20 cellular contexts compared by ENCODE assay signal in genomic region chr1:111629190-111629954, GRCh38. TPM values are rescaled to one million over a fixed set of nuclear protein-coding genes. Genes with fewer than 3 reads are reported as not detected.
DNase-seq lines count a peak whose midpoint lies in the region; ATAC-seq and TF ChIP-seq lines count a peak whose summit lies in the region.
"Had no signal": no experiment of that assay in that cellular context is flagged by ENCODE, and none has a peak within 500 bp of the region (broad histone marks: within the 10 kb centered on the region; RNA-seq: fewer than 3 reads in every experiment).

No MANE protein-coding gene starts in this region.

- no peak overlapping the region for H2BK120ac ChIP-seq in trophoblast cell (ENCODE audit: insufficient read depth, low read length, poor library complexity)

- no peak overlapping the region for H2AFZ ChIP-seq in trophoblast cell (ENCODE audit: insufficient read depth, low read length, poor library complexity)
- H2AFZ ChIP-seq: neural progenitor cell had no signal

- H3K27me3 ChIP-seq in ascending aorta (no peaks in the 10 kb centered on the region), trophoblast cell (ENCODE audit: insufficient read depth, low read length) (no peaks in the 10 kb centered on the region)
- H3K27me3 ChIP-seq: gastrocnemius medialis, neural progenitor cell, right atrium auricular region, upper lobe of left lung had no signal

- H2AK5ac ChIP-seq in trophoblast cell (ENCODE audit: low read length): no peak overlapping the region

- no CpG with 5 or more reads among the region's 4 CpGs for WGBS in trophoblast cell (ENCODE audit: extremely low coverage, insufficient coverage, insufficient read length)

- H3K4me1 ChIP-seq in ascending aorta: peaks cover 0 to 51% of the 10 kb centered on the region in 2 donors
- no peaks in the 10 kb centered on the region for H3K4me1 ChIP-seq in trophoblast cell (ENCODE audit: control insufficient read depth in 1 of 2, insufficient read depth in 2 of 2, low read length in 2 of 2)

- H4K8ac ChIP-seq in trophoblast cell (ENCODE audit: low read depth, low read length): no peak overlapping the region

- H3K79me2 ChIP-seq in trophoblast cell (ENCODE audit: control insufficient read depth, insufficient read depth, low read length, poor library complexity): no peaks in the 10 kb centered on the region

- no peak for TF ChIP-seq CTCF in ascending aorta (IDR thresholded peaks at IDR 0.05)

- H3K27ac ChIP-seq in ascending aorta (peak overlapping the region; percentile 22 to 30), trophoblast cell (ENCODE audit: low read depth, low read length) (no peak overlapping the region)
- H3K27ac ChIP-seq: gastrocnemius medialis, neural progenitor cell, right atrium auricular region, upper lobe of left lung had no signal

- H3K4me3 ChIP-seq in ascending aorta (peak overlapping the region in 1 of 2 donors; percentile 18), trophoblast cell (ENCODE audit: low read depth, low read length) (no peak overlapping the region)
- H3K4me3 ChIP-seq: gastrocnemius medialis, HAP-1, neural progenitor cell, right atrium auricular region, upper lobe of left lung had no signal

- peak overlapping the region; percentile 70 to 90 for H3K4me3 Mint-ChIP-seq in activated T-cell treated with anti-CD3 and anti-CD28 coated beads, Interleukin-2, amount 50 U/mL, for 72 hours
- peak overlapping the region; percentile 48 to 64 for H3K4me3 Mint-ChIP-seq in stimulated activated naive CD8-positive, alpha-beta T cell treated with anti-CD3 and anti-CD28 coated beads, Interleukin-15, amount 100 ng/mL, for 72 hours
- H3K4me3 Mint-ChIP-seq: neural progenitor cell had no signal

- H3K23ac ChIP-seq in trophoblast cell (ENCODE audit: low read length): no peak overlapping the region

- no peaks in the 10 kb centered on the region for H3K27me3 Mint-ChIP-seq in activated T-cell treated with anti-CD3 and anti-CD28 coated beads, Interleukin-2, amount 50 U/mL, for 72 hours (ENCODE audit: low read depth)
- H3K27me3 Mint-ChIP-seq in stimulated activated naive CD8-positive, alpha-beta T cell treated with anti-CD3 and anti-CD28 coated beads, Interleukin-15, amount 100 ng/mL, for 72 hours: no peaks in the 10 kb centered on the region

- ATAC-seq in activated T-cell treated with anti-CD3 and anti-CD28 coated beads, Interleukin-2, amount 50 U/mL, for 72 hours (replicated peaks in 1 of 2): peak; percentile 24 to 54
- peak; percentile 52 for ATAC-seq in stimulated activated naive CD8-positive, alpha-beta T cell treated with anti-CD3 and anti-CD28 coated beads, Interleukin-15, amount 100 ng/mL, for 72 hours
- no peak for ATAC-seq in sciatic nerve
- ATAC-seq: gastrocnemius medialis, HepG2 had no signal

- no peak for DNase-seq in activated T-cell treated with anti-CD3 and anti-CD28 coated beads, Interleukin-2, amount 50 U/mL, for 72 hours
- DNase-seq in activated T-cell treated with anti-CD3 and anti-CD28 coated beads, Interleukin-2, amount 50 U/mL, for 48 hours: no peak
- DNase-seq in NAMALWA (ENCODE audit: low spot score) (peak; percentile 42), ascending aorta (ENCODE audit: low spot score in 2 of 2) (no peak), trophoblast cell (no peak), sciatic nerve (ENCODE audit: low spot score) (no peak), AML-193 (lab: John Stamatoyannopoulos, UW) (no peak)
- DNase-seq in stimulated activated naive CD8-positive, alpha-beta T cell treated with anti-CD3 and anti-CD28 coated beads, Interleukin-15, amount 100 ng/mL, for 72 hours: no peak
- DNase-seq: activated CD4-positive, alpha-beta T cell treated with anti-CD3 and anti-CD28 coated beads, Interleukin-2, amount 50 U/mL, for 4 hours; central memory CD4-positive, alpha-beta T cell; DMS 273 treated with DMSO at 0.1 percent for 48 hours; gastrocnemius medialis; MV-4-11; NCI-H2171 treated with DMSO at 0.1 percent for 48 hours; stimulated activated CD4-positive, alpha-beta T cell treated with anti-CD3 and anti-CD28 coated beads, Interleukin-1b, Interleukin-23, amount 100 ng/mL, for 48 hours; upper lobe of left lung had no signal

- H3K36me3 Mint-ChIP-seq in activated T-cell treated with anti-CD3 and anti-CD28 coated beads, Interleukin-2, amount 50 U/mL, for 72 hours (ENCODE audit: insufficient read depth in 2 of 2): peaks cover 3 to 13% of the 10 kb centered on the region in 2 donors

- no peak overlapping the region for H3K4ac ChIP-seq in trophoblast cell (ENCODE audit: low read depth, low read length)

- no peak overlapping the region for H3K9ac ChIP-seq in trophoblast cell (ENCODE audit: low read length)
- H3K9ac ChIP-seq: neural progenitor cell had no signal

- H4K12ac ChIP-seq in trophoblast cell (ENCODE audit: low read depth, low read length): no peak overlapping the region

- no peaks in the 10 kb centered on the region for H3K79me1 ChIP-seq in trophoblast cell (ENCODE audit: low read length)

- H3K18ac ChIP-seq in trophoblast cell (ENCODE audit: low read length): no peak overlapping the region

- H3K4me1 Mint-ChIP-seq in activated T-cell treated with anti-CD3 and anti-CD28 coated beads, Interleukin-2, amount 50 U/mL, for 72 hours (ENCODE audit: low read depth): peaks cover 91% of the 10 kb centered on the region
- peaks cover 75% of the 10 kb centered on the region for H3K4me1 Mint-ChIP-seq in stimulated activated naive CD8-positive, alpha-beta T cell treated with anti-CD3 and anti-CD28 coated beads, Interleukin-15, amount 100 ng/mL, for 72 hours
- H3K4me1 Mint-ChIP-seq: neural progenitor cell had no signal

- no peak overlapping the region for H2BK12ac ChIP-seq in trophoblast cell (ENCODE audit: low read length)

- H3K9me3 Mint-ChIP-seq in activated T-cell treated with anti-CD3 and anti-CD28 coated beads, Interleukin-2, amount 50 U/mL, for 72 hours: no peaks in the 10 kb centered on the region
- no peaks in the 10 kb centered on the region for H3K9me3 Mint-ChIP-seq in stimulated activated naive CD8-positive, alpha-beta T cell treated with anti-CD3 and anti-CD28 coated beads, Interleukin-15, amount 100 ng/mL, for 72 hours
- H3K9me3 Mint-ChIP-seq: neural progenitor cell had no signal

- H3K9me3 ChIP-seq in ascending aorta (no peaks in the 10 kb centered on the region), trophoblast cell (ENCODE audit: insufficient read depth, low read depth, low read length) (no peaks in the 10 kb centered on the region)
- H3K9me3 ChIP-seq: gastrocnemius medialis, HAP-1, right atrium auricular region, upper lobe of left lung had no signal

- H2BK5ac ChIP-seq in trophoblast cell (ENCODE audit: low read depth, low read length, poor library complexity): no peak overlapping the region

- peak overlapping the region; percentile 90 for H3K27ac Mint-ChIP-seq in activated T-cell treated with anti-CD3 and anti-CD28 coated beads, Interleukin-2, amount 50 U/mL, for 72 hours
- peak overlapping the region in 1 of 2 donors; percentile 72 for H3K27ac Mint-ChIP-seq in stimulated activated naive CD8-positive, alpha-beta T cell treated with anti-CD3 and anti-CD28 coated beads, Interleukin-15, amount 100 ng/mL, for 72 hours
- H3K27ac Mint-ChIP-seq: neural progenitor cell had no signal

- no peak overlapping the region for H3K4me2 ChIP-seq in trophoblast cell (ENCODE audit: low read length)
- H3K4me2 ChIP-seq: neural progenitor cell had no signal

- intact Hi-C loops in ascending aorta (cut with DNase I) (no loop called here), sciatic nerve (cut with DNase I) (no loop called here)

- no peaks in the 10 kb centered on the region for H3K36me3 ChIP-seq in ascending aorta
- no peaks in the 10 kb centered on the region for H3K36me3 ChIP-seq in trophoblast cell (ENCODE audit: control insufficient read depth in 1 of 2, insufficient read depth in 2 of 2, low read length in 2 of 2)
- H3K36me3 ChIP-seq: gastrocnemius medialis, HAP-1, neural progenitor cell, right atrium auricular region, upper lobe of left lung had no signal

- H4K91ac ChIP-seq in trophoblast cell (ENCODE audit: low read depth, low read length): no peak overlapping the region

- H3K14ac ChIP-seq in trophoblast cell (ENCODE audit: low read length): no peak overlapping the region

RNA-seq across cellular contexts. Expression of gene RAP1A, which starts 9.8 kb away (rescaled TPM):
- 100 to 1,000 TPM; 216 TPM for total RNA-seq in activated T-cell treated with anti-CD3 and anti-CD28 coated beads, Interleukin-2, amount 50 U/mL, for 72 hours
- total RNA-seq in ascending aorta: 44.1 TPM
- 43.4 and 43.6 TPM in 2 replicates for polyA plus RNA-seq in trophoblast cell (2013)
- total RNA-seq in sciatic nerve: 97.0 TPM
